8 cellular contexts compared by ENCODE assay signal in genomic region chr2:30422437-30422805, GRCh38. TPM values are rescaled to one million over a fixed set of nuclear protein-coding genes. Genes with fewer than 3 reads are reported as not detected.
DNase-seq lines count a peak whose midpoint lies in the region; ATAC-seq and TF ChIP-seq lines count a peak whose summit lies in the region.

No MANE protein-coding gene starts in this region.

- TF ChIP-seq POLR2A in sigmoid colon (IDR thresholded peaks at IDR 0.05), result no peak

- 5 to 20% methylated on average over 4 of the region's 4 CpGs for WGBS in sigmoid colon, 2 donors

- TF ChIP-seq EP300 in sigmoid colon (IDR thresholded peaks at IDR 0.05), result no peak

- no peak overlapping the region for H3K4me3 ChIP-seq in sigmoid colon

- H3K9me3 ChIP-seq in sigmoid colon, result no peaks in the 10 kb centered on the region

- no peaks in the 10 kb centered on the region for H3K36me3 ChIP-seq in sigmoid colon

- H3K27ac ChIP-seq in sigmoid colon, result peak overlapping the region; percentile 43 to 74 (median 68)

- ATAC-seq in HG03039 (IDR thresholded peaks at IDR 0.05; ENCODE audit: unreplicated experiment), result peak; percentile 72

- TF ChIP-seq CTCF in GM10266 (IDR thresholded peaks at IDR 0.05; ENCODE audit: control insufficient read depth, insufficient read depth, low read depth, missing control alignments) (no peak), sigmoid colon (IDR thresholded peaks at IDR 0.05) (no peak)

- no peaks in the 10 kb centered on the region for H3K27me3 ChIP-seq in sigmoid colon

- intact Hi-C loops in sigmoid colon (cut with DNase I), result no loop called here

- H3K4me1 ChIP-seq in sigmoid colon, result peaks cover 0 to 29% (median 23%) of the 10 kb centered on the region in 4 donors

- DNase-seq in GM10266 (ENCODE audit: extremely low spot score) (peak; percentile 54), sigmoid colon (no peak), D341Med (ENCODE audit: low spot score) (no peak), NCI-H2196 treated with DMSO at 0.1 percent for 48 hours (lab: John Stamatoyannopoulos, UW; ENCODE audit: unreplicated experiment) (no peak), DMS 273 (lab: John Stamatoyannopoulos, UW; ENCODE audit: unreplicated experiment) (no peak)
- DNase-seq in activated CD4-positive, alpha-beta T cell treated with anti-CD3 and anti-CD28 coated beads for 24 hours (ENCODE audit: low read depth in 2 of 2), result peak; percentile 73 to 74
- DNase-seq in effector CD8-positive, alpha-beta T cell (lab: John Stamatoyannopoulos, UW), result peak; percentile 42

RNA-seq across cellular contexts. Expression of gene LCLAT1, which starts 24.6 kb away (rescaled TPM):
- total RNA-seq in sigmoid colon, result 10 to 100 TPM; 10.0 to 17.2 (median 13.4) TPM
- 1 to 10 TPM; 1.2 to 5.9 (median 1.4) TPM for polyA plus RNA-seq in sigmoid colon

Comparison
In these comparisons a context has a peak if more than half of its experiments do, and no peak if none do; other contexts are left out.
1. DNase-seq: peak in GM10266 (single experiment), activated CD4-positive, alpha-beta T cell treated with anti-CD3 and anti-CD28 coated beads for 24 hours (2 of 2) and effector CD8-positive, alpha-beta T cell (single experiment); none in sigmoid colon (single experiment), D341Med (single experiment), NCI-H2196 treated with DMSO at 0.1 percent for 48 hours (single experiment) and DMS 273 (single experiment).